1 cellular context compared by ENCODE assay signal in the genomic region with DNA sequence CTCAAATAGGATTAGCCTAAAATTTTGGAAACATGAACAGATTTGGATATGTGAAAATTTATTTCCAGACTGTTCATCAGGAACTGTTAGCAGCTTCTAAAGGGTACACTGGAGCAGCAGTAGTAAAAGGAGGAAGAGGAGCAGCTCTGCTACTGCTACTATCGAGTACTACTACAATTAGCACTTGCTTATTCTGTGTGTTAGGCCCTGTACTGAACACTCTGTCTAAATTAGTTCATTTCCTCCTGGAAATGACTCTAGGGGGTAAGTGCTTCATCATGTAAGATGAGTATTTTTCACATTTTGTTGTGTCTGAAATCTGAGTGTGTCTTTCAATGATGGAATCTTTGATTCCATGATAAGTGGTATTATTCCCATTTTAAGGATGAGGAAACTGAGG.
TF ChIP-seq lines count a peak whose summit lies in the region.

No MANE protein-coding gene starts in this region.

TF ChIP-seq in IMR-90, 13 proteins besides CTCF, POLR2A, EP300 and RAD21:
- TF ChIP-seq MXI1 (IDR thresholded peaks at IDR 0.05; ENCODE audit: borderline replicate concordance, low read depth, low read length) (no peak), RCOR1 (IDR thresholded peaks at IDR 0.05; ENCODE audit: insufficient replicate concordance, low read length) (no peak)
